13 cellular contexts compared by ENCODE assay signal in genomic region chr1:65918564-65918963, GRCh38.
DNase-seq lines count a peak whose midpoint lies in the region; ATAC-seq, FAIRE-seq and TF ChIP-seq lines count a peak whose summit lies in the region.
"Had no signal": no experiment of that assay in that cellular context is flagged by ENCODE, and none has a peak within 500 bp of the region (broad histone marks: within the 10 kb centered on the region; RNA-seq: fewer than 3 reads in every experiment).

No MANE protein-coding gene starts in this region.

- BruUV-seq in K562 (replicated peaks; lab: Mats Ljungman, UMichigan): no TSS peak

- ATAC-seq in K562: peak; percentile 62; the same call in 2 of the 3 replicates
- ATAC-seq: GM23338 had no signal

- H3K4me2 ChIP-seq in Loucy (ENCODE audit: low read depth, low read length, poor library complexity, severe bottlenecking) (no peak overlapping the region), K562 (ENCODE audit: insufficient read depth, low read length) (no peak overlapping the region), neural cell (ENCODE audit: low read length) (peak overlapping the region; percentile 63), smooth muscle cell (no peak overlapping the region)
- H3K4me2 ChIP-seq: BLaER1 treated with 17β-estradiol and CSF1 and Interleukin-3, amounts not matched to agents 10 nM and 100 nM; GM23338 had no signal

- H3K4me3 Mint-ChIP-seq in activated T-helper 1 cell treated with anti-CD3 and anti-CD28 coated beads, Interleukin-12 subunit alpha, Interleukin-12 subunit beta, Interleukin-2, Interleukin-4 antibody, amounts not matched to agents 30 ng/mL and 10 ng/mL and 1 ng/mL, durations not matched to agents 14 hours and 24 hours and 36 hours: no peak overlapping the region
- H3K4me3 Mint-ChIP-seq: CD4-positive, CD25-positive, alpha-beta regulatory T cell; GM23338 had no signal

- no peaks in the 10 kb centered on the region for H3F3A ChIP-seq in Loucy (ENCODE audit: low read depth)
- peaks cover 2% of the 10 kb centered on the region for H3F3A ChIP-seq in neural cell (ENCODE audit: insufficient read depth, low read length, poor library complexity, severe bottlenecking)
- H3F3A ChIP-seq in smooth muscle cell (ENCODE audit: low read depth): no peaks in the 10 kb centered on the region

- no peaks in the 10 kb centered on the region for H3K9me3 Mint-ChIP-seq in activated T-helper 1 cell treated with anti-CD3 and anti-CD28 coated beads, Interleukin-12 subunit alpha, Interleukin-12 subunit beta, Interleukin-2, Interleukin-4 antibody, amounts not matched to agents 30 ng/mL and 10 ng/mL and 1 ng/mL, durations not matched to agents 14 hours and 24 hours and 36 hours
- H3K9me3 Mint-ChIP-seq: GM23338 had no signal

- no peak for DNase-seq in K562 (ENCODE audit: extremely low read depth in 1 of 4, low spot score in 3 of 4)
- DNase-seq in smooth muscle cell (lab: John Stamatoyannopoulos, UW; ENCODE audit: unreplicated experiment): no peak
- no peak for DNase-seq in activated T-helper 1 cell treated with anti-CD3 and anti-CD28 coated beads, Interleukin-12 subunit alpha, Interleukin-12 subunit beta, Interleukin-2, Interleukin-4 antibody, amounts not matched to agents 30 ng/mL and 10 ng/mL and 1 ng/mL, durations not matched to agents 14 hours and 24 hours and 36 hours (ENCODE audit: low spot score)
- DNase-seq in T-helper 9 cell: no peak
- DNase-seq in GM19238 (ENCODE audit: insufficient read length, low spot score): no peak
- DNase-seq: ACHN; CD4-positive, CD25-positive, alpha-beta regulatory T cell; DMS 273 treated with DMSO at 0.1 percent for 48 hours; H7 had no signal

- TF ChIP-seq EP300 in K562 (IDR thresholded peaks at IDR 0.05; ENCODE audit: low read length) (no peak), neural cell (conservative IDR thresholded peaks at IDR 0.05; ENCODE audit: poor library complexity, severe bottlenecking) (no peak)

- no peaks in the 10 kb centered on the region for H3K9me3 ChIP-seq in Loucy (ENCODE audit: insufficient read depth, low read depth, low read length)
- H3K9me3 ChIP-seq in K562 (replicated peaks; ENCODE audit: control insufficient read depth, insufficient read depth, low read depth, low read length): no peaks in the 10 kb centered on the region
- H3K9me3 ChIP-seq in neural cell (ENCODE audit: low read length): no peaks in the 10 kb centered on the region
- H3K9me3 ChIP-seq in smooth muscle cell (replicated peaks; ENCODE audit: low read depth): no peaks in the 10 kb centered on the region
- H3K9me3 ChIP-seq: BLaER1 treated with 17β-estradiol and CSF1 and Interleukin-3, amounts not matched to agents 10 nM and 100 nM had no signal

- H4K20me1 ChIP-seq in Loucy (ENCODE audit: insufficient read depth, low read length, poor library complexity, severe bottlenecking) (no peaks in the 10 kb centered on the region), K562 (replicated peaks; ENCODE audit: control insufficient read depth, insufficient read depth, low read length) (no peaks in the 10 kb centered on the region), neural cell (ENCODE audit: insufficient read depth) (no peaks in the 10 kb centered on the region), smooth muscle cell (ENCODE audit: low read depth) (no peaks in the 10 kb centered on the region)
- H4K20me1 ChIP-seq: BLaER1 treated with 17β-estradiol and CSF1 and Interleukin-3, amounts not matched to agents 10 nM and 100 nM had no signal

- POLR2A ChIA-PET in K562 (lab: Yijun Ruan, JAX): interaction anchor here (0.7 to 1.2 kb wide), 2 partner anchors 14 to 53 kb away, joined by 3 to 6 read pairs; no protein-coding TSS in a partner anchor

- H3K9ac ChIP-seq in Loucy (ENCODE audit: low read depth, low read length, poor library complexity, severe bottlenecking) (no peak overlapping the region), K562 (ENCODE audit: insufficient read depth in 1 of 2, low read depth in 2 of 2, low read length in 2 of 2) (no peak overlapping the region), neural cell (ENCODE audit: low read length) (peak overlapping the region; percentile 69), smooth muscle cell (ENCODE audit: low read depth) (no peak overlapping the region)
- H3K9ac ChIP-seq: BLaER1 treated with 17β-estradiol and CSF1 and Interleukin-3, amounts not matched to agents 10 nM and 100 nM had no signal

- H3K4me1 Mint-ChIP-seq in activated T-helper 1 cell treated with anti-CD3 and anti-CD28 coated beads, Interleukin-12 subunit alpha, Interleukin-12 subunit beta, Interleukin-2, Interleukin-4 antibody, amounts not matched to agents 30 ng/mL and 10 ng/mL and 1 ng/mL, durations not matched to agents 14 hours and 24 hours and 36 hours (ENCODE audit: low read depth): no peaks in the 10 kb centered on the region
- H3K4me1 Mint-ChIP-seq: CD4-positive, CD25-positive, alpha-beta regulatory T cell; GM23338 had no signal

- H3K9me2 ChIP-seq in Loucy (replicated peaks; ENCODE audit: low read depth, low read length) (no peaks in the 10 kb centered on the region), neural cell (ENCODE audit: insufficient read depth, low read length) (no peaks in the 10 kb centered on the region)

- no peaks in the 10 kb centered on the region for H3K36me3 Mint-ChIP-seq in activated T-helper 1 cell treated with anti-CD3 and anti-CD28 coated beads, Interleukin-12 subunit alpha, Interleukin-12 subunit beta, Interleukin-2, Interleukin-4 antibody, amounts not matched to agents 30 ng/mL and 10 ng/mL and 1 ng/mL, durations not matched to agents 14 hours and 24 hours and 36 hours (ENCODE audit: low read depth)
- H3K36me3 Mint-ChIP-seq: CD4-positive, CD25-positive, alpha-beta regulatory T cell had no signal

- H3K4me1 ChIP-seq in Loucy (ENCODE audit: insufficient read depth, low read length, poor library complexity, severe bottlenecking) (peaks cover 12% of the 10 kb centered on the region), K562 (replicated peaks in 1 of 2; ENCODE audit: control insufficient read depth in 2 of 2, insufficient read depth in 2 of 2, low read length in 2 of 2) (no peaks in the 10 kb centered on the region), smooth muscle cell (ENCODE audit: low read depth) (no peaks in the 10 kb centered on the region)
- H3K4me1 ChIP-seq: BLaER1 treated with 17β-estradiol and CSF1 and Interleukin-3, amounts not matched to agents 10 nM and 100 nM had no signal

- H3K36me3 ChIP-seq in Loucy (ENCODE audit: insufficient read depth, low read length): no peaks in the 10 kb centered on the region
- H3K36me3 ChIP-seq in K562 (ENCODE audit: control insufficient read depth, insufficient read depth, low read length): no peaks in the 10 kb centered on the region
- H3K36me3 ChIP-seq in neural cell (ENCODE audit: insufficient read depth, low read length): no peaks in the 10 kb centered on the region
- H3K36me3 ChIP-seq in smooth muscle cell (ENCODE audit: low read depth): no peaks in the 10 kb centered on the region
- H3K36me3 ChIP-seq: BLaER1 treated with 17β-estradiol and CSF1 and Interleukin-3, amounts not matched to agents 10 nM and 100 nM had no signal

- no peak overlapping the region for H3K27ac Mint-ChIP-seq in activated T-helper 1 cell treated with anti-CD3 and anti-CD28 coated beads, Interleukin-12 subunit alpha, Interleukin-12 subunit beta, Interleukin-2, Interleukin-4 antibody, amounts not matched to agents 30 ng/mL and 10 ng/mL and 1 ng/mL, durations not matched to agents 14 hours and 24 hours and 36 hours
- H3K27ac Mint-ChIP-seq: CD4-positive, CD25-positive, alpha-beta regulatory T cell; GM23338 had no signal

- CTCF ChIA-PET in K562 (lab: Yijun Ruan, JAX; ENCODE audit: low intra/inter-chr PET ratio): no interaction called here

- H2AFZ ChIP-seq in Loucy (ENCODE audit: low read length): 0 out of 2 replicates have a peak overlapping the region, but pooled peaks have one; percentile 8
- H2AFZ ChIP-seq in K562 (ENCODE audit: low read depth, low read length): peak overlapping the region; percentile 70
- no peak overlapping the region for H2AFZ ChIP-seq in neural cell (ENCODE audit: low read depth, low read length)
- peak overlapping the region; percentile 62 for H2AFZ ChIP-seq in smooth muscle cell (ENCODE audit: low read depth)
- H2AFZ ChIP-seq: GM23338 had no signal

- WGBS in K562 (ENCODE audit: insufficient coverage, low coverage, missing lambda C conversion rate): 13% methylated on average over 4 of the region's 4 CpGs
- 64% methylated on average over 4 of the region's 4 CpGs for WGBS in smooth muscle cell (ENCODE audit: low lambda C conversion rate)

- TF ChIP-seq RAD21 in K562 (CRISPR knock-in tag; conservative IDR thresholded peaks at IDR 0.05 in 1 of 2, IDR thresholded peaks at IDR 0.05 in 1 of 2): no peak
- TF ChIP-seq RAD21 in neural cell (conservative IDR thresholded peaks at IDR 0.05): no peak

- in situ Hi-C loops in K562 (cut with MboI): no loop called here

- H3K27ac ChIP-seq in K562 (ENCODE audit: extremely low read depth, low read depth, low read length) (no peak overlapping the region), neural cell (ENCODE audit: low read length) (peak overlapping the region; percentile 92), smooth muscle cell (ENCODE audit: low read depth) (no peak overlapping the region)
- H3K27ac ChIP-seq: BLaER1 treated with 17β-estradiol and CSF1 and Interleukin-3, amounts not matched to agents 10 nM and 100 nM had no signal

- H3K4me3 ChIP-seq in Loucy (ENCODE audit: low read length, poor library complexity, severe bottlenecking) (no peak overlapping the region), K562 (no peak overlapping the region), neural cell (ENCODE audit: low read length) (peak overlapping the region; percentile 63), smooth muscle cell (no peak overlapping the region)
- H3K4me3 ChIP-seq: BLaER1 treated with 17β-estradiol and CSF1 and Interleukin-3, amounts not matched to agents 10 nM and 100 nM; GM23338 had no signal

- peak; percentile 26 for FAIRE-seq in K562 (lab: Jason Lieb, UNC)

- TF ChIP-seq CTCF in Loucy (conservative IDR thresholded peaks at IDR 0.05; ENCODE audit: low read length) (no peak), K562 (IDR thresholded peaks at IDR 0.05 in 2 of 3, conservative IDR thresholded peaks at IDR 0.05 in 1 of 3; ENCODE audit: insufficient read depth in 2 of 3, low read depth in 1 of 3, low read length in 3 of 3) (no peak), neural cell (IDR thresholded peaks at IDR 0.05; ENCODE audit: poor library complexity, severe bottlenecking) (no peak), smooth muscle cell (IDR thresholded peaks at IDR 0.05; ENCODE audit: borderline replicate concordance, insufficient read depth, poor library complexity, severe bottlenecking) (no peak)

- H3K9me1 ChIP-seq in K562 (ENCODE audit: control insufficient read depth, insufficient read depth, low read length): no peaks in the 10 kb centered on the region

- peaks cover 2% of the 10 kb centered on the region for H3K27me3 Mint-ChIP-seq in activated T-helper 1 cell treated with anti-CD3 and anti-CD28 coated beads, Interleukin-12 subunit alpha, Interleukin-12 subunit beta, Interleukin-2, Interleukin-4 antibody, amounts not matched to agents 30 ng/mL and 10 ng/mL and 1 ng/mL, durations not matched to agents 14 hours and 24 hours and 36 hours (ENCODE audit: insufficient read depth)

- TF ChIP-seq POLR2A in K562 (conservative IDR thresholded peaks at IDR 0.05): no peak

- H3K79me2 ChIP-seq in Loucy (ENCODE audit: insufficient read depth, low read length) (no peaks in the 10 kb centered on the region), K562 (ENCODE audit: control insufficient read depth, insufficient read depth, low read length) (no peaks in the 10 kb centered on the region), neural cell (replicated peaks; ENCODE audit: insufficient read depth, low read length) (peaks cover 11% of the 10 kb centered on the region), smooth muscle cell (ENCODE audit: low read depth) (no peaks in the 10 kb centered on the region)

- intact Hi-C loops in K562 (cut with micrococcal nuclease): no loop called here
- intact Hi-C loops in activated T-helper 1 cell treated with anti-CD3 and anti-CD28 coated beads, Interleukin-12 subunit alpha, Interleukin-12 subunit beta, Interleukin-2, Interleukin-4 antibody, amounts not matched to agents 30 ng/mL and 10 ng/mL and 1 ng/mL, durations not matched to agents 14 hours and 24 hours and 36 hours (cut with micrococcal nuclease): no loop called here

- H3K27me3 ChIP-seq in Loucy (ENCODE audit: insufficient read depth, low read length, poor library complexity, severe bottlenecking) (no peaks in the 10 kb centered on the region), K562 (ENCODE audit: control insufficient read depth in 2 of 2, insufficient read depth in 2 of 2, low read length in 2 of 2) (no peaks in the 10 kb centered on the region), neural cell (ENCODE audit: insufficient read depth, low read depth, low read length) (no peaks in the 10 kb centered on the region), smooth muscle cell (ENCODE audit: low read depth) (no peaks in the 10 kb centered on the region)
- H3K27me3 ChIP-seq: BLaER1 treated with 17β-estradiol and CSF1 and Interleukin-3, amounts not matched to agents 10 nM and 100 nM had no signal
